In the genomic region with DNA sequence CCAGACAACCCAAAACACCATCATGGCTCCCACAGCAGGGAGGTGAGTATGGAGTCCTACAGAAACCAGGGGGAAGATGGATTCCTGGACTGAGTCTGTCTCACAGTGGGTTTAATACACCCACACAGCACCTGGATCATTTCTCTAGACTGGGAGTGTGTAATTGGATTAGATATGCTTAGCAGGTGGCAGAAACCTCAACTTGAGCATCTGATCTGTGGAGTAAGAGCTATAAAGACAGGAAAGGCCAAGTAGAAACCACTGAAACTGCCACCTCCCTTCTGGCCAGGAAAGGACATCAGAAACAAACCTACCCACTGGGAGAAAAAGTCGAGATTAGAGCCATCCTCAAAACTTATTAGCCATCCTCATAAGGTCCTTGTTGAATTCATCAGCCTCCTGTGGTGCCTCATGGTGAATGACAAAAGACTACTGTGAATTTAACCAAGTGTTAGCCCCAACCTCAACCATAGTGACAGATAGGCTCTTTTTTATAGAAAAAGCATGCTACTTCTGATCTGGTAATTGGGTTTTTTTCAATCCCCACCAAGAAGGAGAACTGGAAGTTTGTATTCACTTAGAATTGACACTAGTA, we compare ENCODE assay signal across 33 cellular contexts. TPM values are rescaled to one million over a fixed set of nuclear protein-coding genes. Genes with fewer than 3 reads are reported as not detected.
"Had no signal": no experiment of that assay in that cellular context is flagged by ENCODE, and none has a peak within 500 bp of the region (broad histone marks: within the 10 kb centered on the region; RNA-seq: fewer than 3 reads in every experiment).

No MANE protein-coding gene starts in this region.

- H3K4me1 ChIP-seq: heart right ventricle, left lung, lower lobe of right lung, spleen, testis, transverse colon, uterus had no signal

- FAIRE-seq: astrocyte, colon, endometrium, islet of Langerhans had no signal

- H3K9me3 ChIP-seq: esophagus squamous epithelium, heart right ventricle, left lung, lower lobe of right lung, mucosa of descending colon, testis, transverse colon, uterus had no signal

- DNase-seq: activated CD4-positive, alpha-beta T cell treated with anti-CD3 and anti-CD28 coated beads for 4 hours; activated CD4-positive, alpha-beta T cell treated with anti-CD3 and anti-CD28 coated beads, Interleukin-2, amount 50 U/mL, for 48 hours; activated CD8-positive, alpha-beta memory T cell treated with anti-CD3 and anti-CD28 coated beads, Interleukin-2, amount 50 U/mL, for 4 hours; activated effector memory CD4-positive, alpha-beta T cell treated with anti-CD3 and anti-CD28 coated beads, Interleukin-2, amount 50 U/mL, for 16 hours; activated naive CD4-positive, alpha-beta T cell treated with anti-CD3 and anti-CD28 coated beads for 36 hours; activated naive CD8-positive, alpha-beta T cell treated with anti-CD3 and anti-CD28 coated beads for 36 hours; activated T-cell treated with anti-CD3 and anti-CD28 coated beads, Interleukin-2, amount 50 U/mL, for 1 hour; dermis blood vessel endothelial cell; effector CD4-positive, alpha-beta T cell; esophagus squamous epithelium; heart right ventricle; left lung; lower lobe of right lung; mucosa of descending colon; posterior cingulate gyrus; right cardiac atrium; spleen; stimulated activated naive CD4-positive, alpha-beta T cell treated with Interleukin-2 at 50 U/mL for 16 hours; testis; transverse colon; uterus had no signal

- ATAC-seq: heart right ventricle; left lung; lower lobe of right lung; mucosa of descending colon; natural killer cell treated with Interleukin-12 subunit alpha and Interleukin-12 subunit beta and Interleukin-15 and Interleukin-18, amount 100 ng/mL, for 72 hours; right cardiac atrium had no signal

- H3K4me3 ChIP-seq: esophagus squamous epithelium, heart right ventricle, left lung, lower lobe of right lung, mucosa of descending colon, spleen, testis, transverse colon, uterus had no signal

- H3K27me3 ChIP-seq: esophagus squamous epithelium, left lung, spleen, testis, transverse colon, uterus had no signal

- H3K36me3 ChIP-seq: esophagus squamous epithelium, heart right ventricle, left lung, lower lobe of right lung, spleen, transverse colon, uterus had no signal

- H3K27ac ChIP-seq: epithelial cell of prostate, esophagus squamous epithelium, heart right ventricle, left lung, lower lobe of right lung, spleen, testis, transverse colon, uterus had no signal

RNA-seq across cellular contexts. Expression of a gene that starts 28.1 kb away (rescaled TPM):
- total RNA-seq: activated CD8-positive, alpha-beta memory T cell treated with anti-CD3 and anti-CD28 coated beads for 36 hours; activated naive CD4-positive, alpha-beta T cell treated with anti-CD3 and anti-CD28 coated beads for 36 hours; activated naive CD8-positive, alpha-beta T cell treated with anti-CD3 and anti-CD28 coated beads for 36 hours; activated T-helper 1 cell treated with anti-CD3 and anti-CD28 coated beads, Interleukin-12 subunit alpha, Interleukin-12 subunit beta, Interleukin-2, Interleukin-4 antibody, amounts not matched to agents 30 ng/mL and 10 ng/mL and 1 ng/mL, durations not matched to agents 14 hours and 24 hours and 36 hours; glomerular endothelial cell; mesenteric fat pad; myocyte; natural killer cell treated with Interleukin-12 subunit alpha and Interleukin-12 subunit beta and Interleukin-15 and Interleukin-18, amount 100 ng/mL, for 72 hours; osteoblast had no signal
